In genomic region chr1:12097321-12097720, GRCh38 we compare ENCODE assay signal across 16 cellular contexts. TPM values are rescaled to one million over a fixed set of nuclear protein-coding genes. Genes with fewer than 3 reads are reported as not detected.
"Had no signal": no experiment of that assay in that cellular context is flagged by ENCODE, and none has a peak within 500 bp of the region (broad histone marks: within the 10 kb centered on the region; RNA-seq: fewer than 3 reads in every experiment).

No MANE protein-coding gene starts in this region.

- DNase-seq: activated CD4-positive, alpha-beta T cell treated with anti-CD3 and anti-CD28 coated beads, Interleukin-2, amount 50 U/mL, for 48 hours; activated CD4-positive, CD25-positive, alpha-beta regulatory T cell treated with anti-CD3 and anti-CD28 coated beads, Interleukin-2, amount 50 U/mL, for 72 hours; activated gamma-delta T cell treated with Interleukin-2 at 50 U/mL for 16 hours; activated naive CD8-positive, alpha-beta T cell treated with anti-CD3 and anti-CD28 coated beads, Interleukin-2, amount 10 ng/mL, durations not matched to agents 7 days and 5 days; activated T-cell treated with anti-CD3 and anti-CD28 coated beads, Interleukin-2, amount 50 U/mL, for 72 hours; dermis blood vessel endothelial cell; heart right ventricle; left ventricle myocardium inferior; mesendoderm; nephron progenitor cell; stomach had no signal

- H3K36me3 ChIP-seq: heart right ventricle, left ventricle myocardium inferior, stomach, thoracic aorta had no signal

- FAIRE-seq: frontal cortex, keratinocyte, urothelium cell line had no signal

- ATAC-seq: activated T-cell treated with anti-CD3 and anti-CD28 coated beads, Interleukin-2, amount 50 U/mL, for 72 hours; heart right ventricle had no signal

- H3K27me3 ChIP-seq: heart right ventricle, stomach had no signal

- H3K27ac ChIP-seq: heart right ventricle, left ventricle myocardium inferior, stomach, thoracic aorta had no signal

- H3K4me3 ChIP-seq: heart right ventricle, left ventricle myocardium inferior, stomach, thoracic aorta had no signal

- H3K4me1 ChIP-seq: heart right ventricle, left ventricle myocardium inferior, stomach had no signal

RNA-seq across cellular contexts. Expression of gene TNFRSF8, which starts 34.2 kb away (rescaled TPM):
- total RNA-seq: frontal cortex, osteocyte had no signal
